In the genomic region with DNA sequence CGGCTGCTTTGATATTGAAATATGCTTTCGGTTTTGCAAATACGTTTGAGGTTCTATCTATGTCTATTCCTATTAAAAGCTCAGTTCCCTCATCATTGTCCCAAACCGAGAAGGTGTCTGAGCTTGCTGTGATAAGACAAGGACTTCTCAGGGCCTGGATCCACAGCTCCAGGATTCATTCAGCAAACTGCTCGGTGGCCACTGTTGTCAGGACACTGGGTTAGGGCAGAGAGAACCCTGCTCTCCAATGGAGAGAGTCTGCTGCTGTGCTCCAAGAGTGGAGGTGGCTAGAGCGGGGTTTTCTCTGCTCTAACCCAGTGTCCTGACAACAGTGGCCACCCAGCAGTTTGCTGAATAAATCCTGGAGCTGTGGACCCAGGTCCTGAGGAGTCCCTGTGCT, we compare ENCODE assay signal across 21 cellular contexts.
DNase-seq lines count a peak whose midpoint lies in the region; ATAC-seq, FAIRE-seq and TF ChIP-seq lines count a peak whose summit lies in the region.
"Had no signal": no experiment of that assay in that cellular context is flagged by ENCODE, and none has a peak within 500 bp of the region (broad histone marks: within the 10 kb centered on the region; RNA-seq: fewer than 3 reads in every experiment).

No MANE protein-coding gene starts in this region.

- no peak for FAIRE-seq in H1 (lab: Jason Lieb, UNC)
- FAIRE-seq: A549, D721Med, GM12892, GM18507, H54 had no signal

- no peaks in the 10 kb centered on the region for H3F3A ChIP-seq in MM.1S (ENCODE audit: insufficient read depth, low read length)

- H2BK5ac ChIP-seq in H1 (ENCODE audit: low read depth, low read length) (no peak overlapping the region), mesendoderm (ENCODE audit: low read length) (no peak overlapping the region)

- H3K27ac ChIP-seq in HUES48 (ENCODE audit: low read depth, low read length) (peak overlapping the region; percentile 54), MM.1S (ENCODE audit: low read length) (no peak overlapping the region), H1 (ENCODE audit: low read depth, low read length) (no peak overlapping the region), mesendoderm (ENCODE audit: low read depth, low read length) (no peak overlapping the region), aorta (ENCODE audit: low read depth in 1 of 2, low read length in 2 of 2) (no peak overlapping the region)
- H3K27ac ChIP-seq: 22Rv1, A549, C4-2B, GM23248 had no signal

- H2AFZ ChIP-seq in MM.1S (ENCODE audit: low read length) (no peak overlapping the region), H1 (ENCODE audit: low read length) (no peak overlapping the region)
- H2AFZ ChIP-seq: GM23248 had no signal

- H3K4me2 ChIP-seq in MM.1S (ENCODE audit: low read depth, low read length) (peak overlapping the region; percentile 28; the same call in 1 of the 2 replicates), H1 (ENCODE audit: insufficient read depth in 1 of 2, low read depth in 2 of 2, low read length in 2 of 2) (no peak overlapping the region), mesendoderm (ENCODE audit: low read length) (no peak overlapping the region)
- H3K4me2 ChIP-seq: A549 had no signal

- H4K20me1 ChIP-seq in MM.1S (ENCODE audit: insufficient read depth, low read length) = no peaks in the 10 kb centered on the region
- H4K20me1 ChIP-seq in H1 (replicated peaks in 1 of 2; ENCODE audit: control insufficient read depth in 1 of 2, insufficient read depth in 2 of 2, low read length in 2 of 2) = no peaks in the 10 kb centered on the region

- H3K4me1 ChIP-seq in HUES48 (ENCODE audit: control insufficient read depth, insufficient read depth, low read length) (peaks cover 40% of the 10 kb centered on the region), MM.1S (ENCODE audit: low read length) (no peaks in the 10 kb centered on the region), H1 (replicated peaks in 1 of 4; ENCODE audit: control insufficient read depth in 3 of 4, insufficient read depth in 4 of 4, low read length in 3 of 4) (peaks cover 11 to 26% (median 20%) of the 10 kb centered on the region in 4 experiments), mesendoderm (ENCODE audit: control insufficient read depth, low read depth, low read length) (peaks cover 17% of the 10 kb centered on the region), aorta (ENCODE audit: control insufficient read depth in 1 of 2, insufficient read depth in 2 of 2, low read length in 2 of 2) (no peaks in the 10 kb centered on the region)
- H3K4me1 ChIP-seq: A549, Caco-2 had no signal

- no peaks in the 10 kb centered on the region for H3K9me2 ChIP-seq in MM.1S (replicated peaks; ENCODE audit: insufficient read depth, low read length)

- 89% methylated on average over 6 of the region's 6 CpGs; no CpG with 5 or more reads in 1 of the 2 experiments for WGBS in H1 (ENCODE audit: extremely low coverage in 1 of 2, insufficient coverage in 1 of 2, insufficient read length in 1 of 2, insufficient replicate concordance in 2 of 2, low coverage in 1 of 2, low lambda C conversion rate in 2 of 2, missing lambda C conversion rate in 1 of 2), 2 experiments
- no CpG with 5 or more reads among the region's 6 CpGs for WGBS in mesendoderm (ENCODE audit: extremely low coverage, insufficient coverage, low lambda C conversion rate)
- WGBS in aorta, 2 donors = 78 to 79% methylated on average over 6 of the region's 6 CpGs

- H3K9me3 ChIP-seq in HUES48 (ENCODE audit: control insufficient read depth, insufficient read depth, low read length) (no peaks in the 10 kb centered on the region), MM.1S (replicated peaks; ENCODE audit: insufficient read depth, low read length) (no peaks in the 10 kb centered on the region), H1 (ENCODE audit: insufficient read depth in 2 of 2, low read depth in 1 of 2, low read length in 1 of 2) (no peaks in the 10 kb centered on the region), aorta (ENCODE audit: control insufficient read depth, low read length) (no peaks in the 10 kb centered on the region)
- H3K9me3 ChIP-seq: A549 had no signal

- H4K91ac ChIP-seq in H1 (replicated peaks; ENCODE audit: insufficient read length, low read length) = peak overlapping the region; percentile 18

- H3K23ac ChIP-seq in H1 (ENCODE audit: insufficient read length) (no peak overlapping the region), mesendoderm (ENCODE audit: low read length) (no peak overlapping the region)

- no peak for DNase-seq in MM.1S
- DNase-seq in H1 (ENCODE audit: low read depth in 1 of 2, low spot score in 2 of 2) = no peak
- no peak for DNase-seq in mesendoderm
- DNase-seq in DMS53 treated with DMSO at 0.1 percent for 48 hours (lab: John Stamatoyannopoulos, UW; ENCODE audit: unreplicated experiment) = no peak
- DNase-seq in aorta = no peak
- DNase-seq: AML-193; Caco-2; CD4-positive, alpha-beta T cell; DMS79; GDM1; GM23248 had no signal

- no peak for TF ChIP-seq RAD21 in H1 (IDR thresholded peaks at IDR 0.05 in 1 of 2, conservative IDR thresholded peaks at IDR 0.05 in 1 of 2; ENCODE audit: low read depth in 2 of 2, low read length in 2 of 2)

- H2BK20ac ChIP-seq in H1 (ENCODE audit: low read length) = no peak overlapping the region; the same call in 1 of the 2 replicates

- no peaks in the 10 kb centered on the region for H3K79me2 ChIP-seq in MM.1S (ENCODE audit: low read length)
- no peaks in the 10 kb centered on the region for H3K79me2 ChIP-seq in H1 (ENCODE audit: control insufficient read depth in 1 of 2, insufficient read depth in 2 of 2, low read length in 2 of 2)
- no peaks in the 10 kb centered on the region for H3K79me2 ChIP-seq in mesendoderm (ENCODE audit: control insufficient read depth, insufficient read depth, low read length)

- TF ChIP-seq EP300 in H1 (IDR thresholded peaks at IDR 0.05; ENCODE audit: borderline replicate concordance in 1 of 2, low read depth in 2 of 2, low read length in 2 of 2) = no peak

- POLR2A ChIA-PET in H1 (lab: Charles Lee; ENCODE audit: partially characterized antibody) = interaction anchor here (4.3 kb wide), 1 partner anchor 14 kb away, joined by 25 read pairs; no protein-coding TSS in a partner anchor

- TF ChIP-seq CTCF in MM.1S (IDR thresholded peaks at IDR 0.05; ENCODE audit: low read length) = no peak
- no peak for TF ChIP-seq CTCF in H1 (IDR thresholded peaks at IDR 0.05; ENCODE audit: control extremely low read depth in 1 of 3, insufficient read depth in 1 of 3, low read depth in 1 of 3, low read length in 3 of 3)

- H3K56ac ChIP-seq in H1 (replicated peaks; ENCODE audit: insufficient read length, low read depth, low read length) (no peak overlapping the region), mesendoderm (ENCODE audit: low read length) (no peak overlapping the region)

- H3K27me3 ChIP-seq in HUES48 (ENCODE audit: control insufficient read depth, insufficient read depth, low read length) (no peaks in the 10 kb centered on the region), MM.1S (replicated peaks; ENCODE audit: insufficient read depth, low read length) (peaks cover 54% of the 10 kb centered on the region), H1 (replicated peaks in 1 of 4; ENCODE audit: control insufficient read depth in 3 of 4, extremely low read depth in 1 of 4, insufficient read depth in 3 of 4, low read length in 3 of 4) (peaks cover 0 to 4% (median 0%) of the 10 kb centered on the region in 4 experiments; a peak in 2 of 7 replicates), mesendoderm (ENCODE audit: insufficient read depth, low read length, poor library complexity) (no peaks in the 10 kb centered on the region), aorta (ENCODE audit: control insufficient read depth in 1 of 2, insufficient read depth in 2 of 2, low read length in 1 of 2) (no peaks in the 10 kb centered on the region)

- no peak overlapping the region for H3K18ac ChIP-seq in H1 (ENCODE audit: extremely low read depth, low read length)
- H3K18ac ChIP-seq in mesendoderm (ENCODE audit: low read length) = peak overlapping the region; percentile 65

- H3K14ac ChIP-seq in H1 (ENCODE audit: insufficient read length) = no peak overlapping the region

- ATAC-seq in GM19452 (IDR thresholded peaks at IDR 0.05; ENCODE audit: unreplicated experiment) = no peak
- no peak for ATAC-seq in activated CD4-positive, CD25-positive, alpha-beta regulatory T cell treated with anti-CD3 and anti-CD28 coated beads, Interleukin-2, amount 50 U/mL, for 24 hours
- ATAC-seq in aorta (ENCODE audit: low FRiP score) = no peak

- H2BK120ac ChIP-seq in H1 (replicated peaks; ENCODE audit: low read depth, low read length) (no peak overlapping the region), mesendoderm (ENCODE audit: low read depth, low read length) (no peak overlapping the region)

- H2BK15ac ChIP-seq in H1 (ENCODE audit: low read length) = no peak overlapping the region; the same call in 1 of the 2 replicates
- H2BK15ac ChIP-seq in mesendoderm (replicated peaks; ENCODE audit: low read depth) = peak overlapping the region; percentile 61

- H2AK5ac ChIP-seq in H1 (ENCODE audit: low read depth, low read length) (no peak overlapping the region), mesendoderm (ENCODE audit: low read length) (no peak overlapping the region)

- H3K79me1 ChIP-seq in H1 (ENCODE audit: low read depth, low read length) (no peaks in the 10 kb centered on the region), mesendoderm (ENCODE audit: low read length) (no peaks in the 10 kb centered on the region)

- intact Hi-C loops in aorta (cut with DNase I) = no loop called here

- H3K36me3 ChIP-seq in HUES48 (ENCODE audit: control insufficient read depth, insufficient read depth, low read length) (no peaks in the 10 kb centered on the region), MM.1S (replicated peaks; ENCODE audit: insufficient read depth, low read length) (no peaks in the 10 kb centered on the region), H1 (ENCODE audit: control insufficient read depth in 2 of 4, insufficient read depth in 4 of 4, low read length in 3 of 4) (no peaks in the 10 kb centered on the region), mesendoderm (ENCODE audit: control insufficient read depth, insufficient read depth, low read length) (no peaks in the 10 kb centered on the region), aorta (ENCODE audit: control insufficient read depth in 1 of 2, insufficient read depth in 2 of 2, low read length in 1 of 2) (no peaks in the 10 kb centered on the region)

- CTCF ChIA-PET in H1 (lab: Charles Lee; ENCODE audit: partially characterized antibody) = interaction anchor here (0.6 to 1.4 kb wide), 3 partner anchors 14 to 39 kb away, joined by 3 read pairs; no protein-coding TSS in a partner anchor

- H2BK12ac ChIP-seq in H1 (ENCODE audit: low read depth, low read length) = peak overlapping the region; percentile 91; the same call in 1 of the 2 replicates

- H3K4me3 ChIP-seq in HUES48 (ENCODE audit: low read depth, low read length) (no peak overlapping the region), MM.1S (ENCODE audit: low read length) (peak overlapping the region; percentile 21; the same call in 1 of the 2 replicates), H1 (ENCODE audit: extremely low read depth in 1 of 4, insufficient read depth in 2 of 4, low read depth in 3 of 4, low read length in 4 of 4) (no peak overlapping the region), mesendoderm (ENCODE audit: low read length) (no peak overlapping the region), aorta (ENCODE audit: low read length in 2 of 2) (no peak overlapping the region)
- H3K4me3 ChIP-seq: A549, GM23248 had no signal

- H4K5ac ChIP-seq in H1 (ENCODE audit: insufficient read length, low read depth, low read length) = no peak overlapping the region
- no peak overlapping the region for H4K5ac ChIP-seq in mesendoderm (ENCODE audit: low read length)

- no peak overlapping the region for H3K4ac ChIP-seq in H1 (replicated peaks; ENCODE audit: insufficient read length, low read depth, low read length)
- no peak overlapping the region for H3K4ac ChIP-seq in mesendoderm (ENCODE audit: low read depth, low read length)

- H4K8ac ChIP-seq in H1 (ENCODE audit: extremely low read depth, insufficient read depth, low read length) (no peak overlapping the region), mesendoderm (ENCODE audit: low read depth, low read length) (no peak overlapping the region)

- H3K23me2 ChIP-seq in H1 (ENCODE audit: low read depth, low read length) = no peaks in the 10 kb centered on the region

- no peak for TF ChIP-seq POLR2A in H1 (IDR thresholded peaks at IDR 0.05; ENCODE audit: control extremely low read depth in 1 of 2, low read depth in 2 of 2, low read length in 2 of 2)

- H3K9ac ChIP-seq in HUES48 (ENCODE audit: low read depth, low read length) (no peak overlapping the region), MM.1S (ENCODE audit: low read length) (no peak overlapping the region), H1 (replicated peaks in 1 of 4; ENCODE audit: extremely low read depth in 1 of 4, low read depth in 3 of 4, low read length in 3 of 4) (no peak overlapping the region), mesendoderm (ENCODE audit: low read length) (no peak overlapping the region)
- H3K9ac ChIP-seq: GM23248 had no signal
